Comparison of ENCODE assay signal across 12 cellular contexts in the genomic region with DNA sequence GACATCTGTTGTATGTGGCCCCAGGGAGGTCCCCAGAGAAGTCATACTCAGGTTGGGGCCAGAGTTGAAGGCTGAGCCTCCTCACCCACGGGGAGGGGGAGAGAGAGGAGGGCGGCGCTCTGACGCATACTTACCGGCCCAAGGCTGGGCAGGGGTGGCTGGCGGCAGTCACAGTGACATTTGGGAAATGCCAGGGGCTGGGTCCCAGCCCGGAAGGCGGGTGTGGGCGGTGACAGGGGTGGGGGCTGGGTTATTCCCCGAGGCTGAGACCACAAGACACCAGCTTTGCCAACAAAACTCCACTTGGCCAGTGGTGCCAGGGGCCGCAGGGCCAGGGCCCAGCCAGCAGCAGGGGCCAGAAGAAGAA. TPM values are rescaled to one million over a fixed set of nuclear protein-coding genes. Genes with fewer than 3 reads are reported as not detected.
DNase-seq lines count a peak whose midpoint lies in the region; ATAC-seq and TF ChIP-seq lines count a peak whose summit lies in the region.
"Had no signal": no experiment of that assay in that cellular context is flagged by ENCODE, and none has a peak within 500 bp of the region (broad histone marks: within the 10 kb centered on the region; RNA-seq: fewer than 3 reads in every experiment).

No MANE protein-coding gene starts in this region.

- peaks cover 18% of the 10 kb centered on the region for H3K27me3 Mint-ChIP-seq in endothelial cell (ENCODE audit: unreplicated experiment)

- H3K36me3 ChIP-seq in spleen = no peaks in the 10 kb centered on the region
- no peaks in the 10 kb centered on the region for H3K36me3 ChIP-seq in gastroesophageal sphincter
- H3K36me3 ChIP-seq: thyroid gland had no signal

- no peaks in the 10 kb centered on the region for H3K9me3 Mint-ChIP-seq in endothelial cell (ENCODE audit: unreplicated experiment)
- H3K9me3 Mint-ChIP-seq: activated naive CD4-positive, alpha-beta T cell treated with anti-CD3 and anti-CD28 coated beads, Interleukin-2, amount 50 U/mL, for 24 hours; H9 had no signal

- H3K27me3 ChIP-seq in spleen (replicated peaks in 1 of 7) (peaks cover 3 to 38% (median 25%) of the 10 kb centered on the region in 7 donors), gastroesophageal sphincter (peaks cover 49% of the 10 kb centered on the region)
- H3K27me3 ChIP-seq: thyroid gland had no signal

- intact Hi-C loops in spleen (cut with DNase I; ENCODE audit: low total_unique reads) = no loop called here

- H3K4me1 Mint-ChIP-seq in endothelial cell (ENCODE audit: unreplicated experiment) = peaks cover 3% of the 10 kb centered on the region

- ATAC-seq in gastroesophageal sphincter (no peak), HG03342 (IDR thresholded peaks at IDR 0.05; ENCODE audit: unreplicated experiment) (no peak)

- DNase-seq in Daoy (ENCODE audit: low read depth) (peak; percentile 21), endothelial cell (ENCODE audit: low spot score) (peak; percentile 2), spleen (peak; percentile 74), SKM-1 (lab: John Stamatoyannopoulos, UW; ENCODE audit: unreplicated experiment) (no peak), NCI-H345 (lab: John Stamatoyannopoulos, UW) (no peak)
- DNase-seq in activated CD4-positive, alpha-beta T cell treated with anti-CD3 and anti-CD28 coated beads, Interleukin-2, amount 50 U/mL, for 4 hours = peak; percentile 45 to 60

- H3K9me3 ChIP-seq in spleen = no peaks in the 10 kb centered on the region
- H3K9me3 ChIP-seq in gastroesophageal sphincter = no peaks in the 10 kb centered on the region
- H3K9me3 ChIP-seq: Caco-2, thyroid gland had no signal

- H3K4me3 ChIP-seq in spleen = no peak overlapping the region
- H3K4me3 ChIP-seq in gastroesophageal sphincter = no peak overlapping the region
- H3K4me3 ChIP-seq: thyroid gland had no signal

- no peaks in the 10 kb centered on the region for H3K36me3 Mint-ChIP-seq in endothelial cell (ENCODE audit: low read depth, unreplicated experiment)
- H3K36me3 Mint-ChIP-seq: activated naive CD4-positive, alpha-beta T cell treated with anti-CD3 and anti-CD28 coated beads, Interleukin-2, amount 50 U/mL, for 24 hours had no signal

- H3K4me1 ChIP-seq in spleen (peaks cover 3 to 53% (median 27%) of the 10 kb centered on the region in 6 donors), gastroesophageal sphincter (peaks cover 0 to 20% (median 9%) of the 10 kb centered on the region in 3 donors)

- 13 to 56% (median 46%) methylated on average over 9 to 11 of the region's 11 CpGs for WGBS in spleen, 5 donors
- no CpG with 5 or more reads among the region's 11 CpGs for WGBS in gastroesophageal sphincter (ENCODE audit: low coverage in 1 of 2), 2 donors

- no peak overlapping the region for H3K4me3 Mint-ChIP-seq in endothelial cell (ENCODE audit: unreplicated experiment)
- H3K4me3 Mint-ChIP-seq: activated naive CD4-positive, alpha-beta T cell treated with anti-CD3 and anti-CD28 coated beads, Interleukin-2, amount 50 U/mL, for 24 hours; H9 had no signal

- no peak for TF ChIP-seq EP300 in gastroesophageal sphincter (IDR thresholded peaks at IDR 0.05)

- TF ChIP-seq POLR2A in spleen (IDR thresholded peaks at IDR 0.05) (no peak), gastroesophageal sphincter (IDR thresholded peaks at IDR 0.05) (no peak)

- TF ChIP-seq CTCF in endothelial cell (IDR thresholded peaks at IDR 0.05; ENCODE audit: unreplicated experiment) (no peak), spleen (IDR thresholded peaks at IDR 0.05 in 8 of 11, conservative IDR thresholded peaks at IDR 0.05 in 3 of 11) (no peak), gastroesophageal sphincter (IDR thresholded peaks at IDR 0.05) (no peak)

- H3K27ac ChIP-seq in spleen = peak overlapping the region in 1 of 8 donors; percentile 29
- H3K27ac ChIP-seq in gastroesophageal sphincter = no peak overlapping the region
- H3K27ac ChIP-seq: thyroid gland had no signal

- no peak overlapping the region for H3K27ac Mint-ChIP-seq in endothelial cell (ENCODE audit: unreplicated experiment)

RNA-seq across cellular contexts. Expression of gene RASGEF1A, which starts 41.1 kb away (rescaled TPM):
- total RNA-seq in Daoy (2014; rRNA removed; shearing (Covaris generic)) = not detected in 2 replicates
- total RNA-seq in endothelial cell (ENCODE audit: unreplicated experiment) (1.3 TPM), spleen (1 to 10 TPM; 2.5 to 7.1 (median 3.6) TPM), gastroesophageal sphincter (1 to 10 TPM in 3 of 4 donors, under 1 TPM in 1; 0.81 to 3.6 (median 1.5) TPM)
- polyA plus RNA-seq in spleen = 1 to 10 TPM; 1.9 to 3.1 (median 2.1) TPM

Comparison
In these comparisons a context has a peak if more than half of its experiments do, and no peak if none do; other contexts are left out.
1. DNase-seq: peak in Daoy (single experiment), activated CD4-positive, alpha-beta T cell treated with anti-CD3 and anti-CD28 coated beads, Interleukin-2, amount 50 U/mL, for 4 hours (2 of 2), endothelial cell (single experiment) and spleen (single experiment); none in SKM-1 (single experiment) and NCI-H345 (single experiment).